ENCODE assay signal across 21 cellular contexts in the genomic region with DNA sequence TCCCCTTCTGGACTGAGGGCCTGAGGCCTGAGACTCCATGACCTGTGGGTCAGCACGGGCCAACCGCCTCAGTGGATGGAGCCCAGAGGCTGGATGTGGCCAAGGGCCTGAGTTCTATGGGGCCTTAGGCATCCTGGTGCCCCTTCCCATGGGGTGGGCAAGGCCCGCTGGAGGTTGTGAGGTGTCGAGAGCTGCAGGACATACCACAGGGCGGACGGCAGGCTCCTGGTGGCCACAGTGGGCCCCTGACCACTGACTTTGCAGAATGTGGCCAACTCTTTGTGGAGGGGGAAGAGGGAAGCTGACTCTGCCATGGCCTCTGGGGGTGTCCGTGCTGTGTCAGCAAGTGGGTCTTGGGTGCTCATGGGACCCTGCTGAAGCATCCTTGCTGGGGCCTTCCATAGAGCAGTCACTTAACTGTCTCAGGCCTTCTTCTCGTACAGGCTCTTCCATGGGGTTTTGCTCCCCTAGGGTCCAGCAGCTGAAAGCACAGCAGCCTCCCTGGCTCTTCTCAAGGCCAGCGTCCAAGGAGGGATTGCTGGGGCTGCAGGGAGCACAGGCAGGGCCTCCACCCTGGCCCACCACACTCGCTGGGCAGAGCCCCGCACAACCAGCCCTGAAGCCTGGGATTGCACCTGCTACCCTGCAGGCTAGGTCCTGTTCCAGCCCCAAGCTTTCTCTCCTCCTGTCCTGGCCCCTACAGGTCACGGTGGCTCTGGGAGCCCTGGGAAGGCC. TPM values are rescaled to one million over a fixed set of nuclear protein-coding genes. Genes with fewer than 3 reads are reported as not detected.
DNase-seq lines count a peak whose midpoint lies in the region; ATAC-seq and TF ChIP-seq lines count a peak whose summit lies in the region.
"Had no signal": no experiment of that assay in that cellular context is flagged by ENCODE, and none has a peak within 500 bp of the region (broad histone marks: within the 10 kb centered on the region; RNA-seq: fewer than 3 reads in every experiment).

No MANE protein-coding gene starts in this region.

- H3K27ac ChIP-seq in left lung = no peak overlapping the region
- peak overlapping the region in 2 of 4 donors; percentile 30 to 64 for H3K27ac ChIP-seq in transverse colon
- H3K27ac ChIP-seq: brain microvascular endothelial cell, gastroesophageal sphincter had no signal

- H3K27me3 ChIP-seq in left lung (peaks cover 0 to 75% of the 10 kb centered on the region in 2 donors), transverse colon (peaks cover 17% of the 10 kb centered on the region)
- H3K27me3 ChIP-seq: brain microvascular endothelial cell, hepatocyte had no signal

- H3K27ac Mint-ChIP-seq in activated naive CD8-positive, alpha-beta T cell treated with anti-CD3 and anti-CD28 coated beads, Interleukin-2, amount 10 ng/mL, durations not matched to agents 7 days and 5 days = no peak overlapping the region
- H3K27ac Mint-ChIP-seq in activated naive CD8-positive, alpha-beta T cell treated with anti-CD3 and anti-CD28 coated beads, Interleukin-2, amount 50 U/mL, for 24 hours = no peak overlapping the region
- H3K27ac Mint-ChIP-seq in chondrocyte (ENCODE audit: unreplicated experiment) = no peak overlapping the region
- H3K27ac Mint-ChIP-seq: memory B cell had no signal

- H3K4me3 Mint-ChIP-seq in activated naive CD8-positive, alpha-beta T cell treated with anti-CD3 and anti-CD28 coated beads, Interleukin-2, amount 10 ng/mL, durations not matched to agents 7 days and 5 days = no peak overlapping the region
- no peak overlapping the region for H3K4me3 Mint-ChIP-seq in activated naive CD8-positive, alpha-beta T cell treated with anti-CD3 and anti-CD28 coated beads, Interleukin-2, amount 50 U/mL, for 24 hours
- no peak overlapping the region for H3K4me3 Mint-ChIP-seq in chondrocyte (ENCODE audit: unreplicated experiment)
- H3K4me3 Mint-ChIP-seq: memory B cell had no signal

- peak; percentile 27 for DNase-seq in activated naive CD8-positive, alpha-beta T cell treated with anti-CD3 and anti-CD28 coated beads, Interleukin-2, amount 10 ng/mL, durations not matched to agents 7 days and 5 days
- DNase-seq in activated naive CD8-positive, alpha-beta T cell treated with anti-CD3 and anti-CD28 coated beads, Interleukin-2, amount 50 U/mL, for 24 hours = no peak
- DNase-seq in chondrocyte (ENCODE audit: low spot score) (peak; percentile 86), left lung (peak; percentile 25 to 64), transverse colon (peak; percentile 8)
- DNase-seq: activated CD4-positive, alpha-beta T cell treated with anti-CD3 and anti-CD28 coated beads for 48 hours; brain microvascular endothelial cell; DMS153; NCI-H1048; NCI-H446; NCI-H748 treated with DMSO at 0.1 percent for 48 hours; stimulated activated CD4-positive, alpha-beta T cell treated with anti-CD3 and anti-CD28 coated beads, Interleukin-4, amount 100 ng/mL, for 24 hours; SW 1271; trophoblast cell had no signal

- no peak for ATAC-seq in activated naive CD8-positive, alpha-beta T cell treated with anti-CD3 and anti-CD28 coated beads, Interleukin-2, amount 10 ng/mL, durations not matched to agents 7 days and 5 days (ENCODE audit: low read depth)
- no peak for ATAC-seq in activated naive CD8-positive, alpha-beta T cell treated with anti-CD3 and anti-CD28 coated beads, Interleukin-2, amount 50 U/mL, for 24 hours
- ATAC-seq in left lung (no peak), HG02970 (IDR thresholded peaks at IDR 0.05; ENCODE audit: low FRiP score, unreplicated experiment) (no peak), GM18907 (IDR thresholded peaks at IDR 0.05; ENCODE audit: unreplicated experiment) (no peak)
- ATAC-seq: gastroesophageal sphincter, K562 had no signal

- peaks cover 0 to 13% of the 10 kb centered on the region in 2 donors for H3K4me1 ChIP-seq in left lung
- H3K4me1 ChIP-seq in transverse colon = peaks cover 7 to 42% (median 25%) of the 10 kb centered on the region in 4 donors
- H3K4me1 ChIP-seq: gastroesophageal sphincter had no signal

- no peak overlapping the region for H3K4me3 ChIP-seq in left lung
- H3K4me3 ChIP-seq in transverse colon = no peak overlapping the region
- H3K4me3 ChIP-seq: BLaER1 treated with 17β-estradiol and CSF1 and Interleukin-3, amounts not matched to agents 10 nM and 100 nM; gastroesophageal sphincter; hepatocyte; K562 had no signal

- no peaks in the 10 kb centered on the region for H3K9me3 ChIP-seq in left lung
- no peaks in the 10 kb centered on the region for H3K9me3 ChIP-seq in transverse colon

- TF ChIP-seq CTCF in chondrocyte (IDR thresholded peaks at IDR 0.05) (no peak), left lung (IDR thresholded peaks at IDR 0.05) (no peak), transverse colon (IDR thresholded peaks at IDR 0.05) (no peak)

- intact Hi-C loops in left lung (cut with DNase I) = no loop called here
- intact Hi-C loops in transverse colon (cut with DNase I; ENCODE audit: low total_unique reads) = no loop called here

- no peak for TF ChIP-seq POLR2A in transverse colon (IDR thresholded peaks at IDR 0.05)

- TF ChIP-seq EP300 in transverse colon (IDR thresholded peaks at IDR 0.05; ENCODE audit: low read depth) = no peak

- peaks cover 7% of the 10 kb centered on the region for H3K27me3 Mint-ChIP-seq in activated naive CD8-positive, alpha-beta T cell treated with anti-CD3 and anti-CD28 coated beads, Interleukin-2, amount 10 ng/mL, durations not matched to agents 7 days and 5 days
- peaks cover 22% of the 10 kb centered on the region for H3K27me3 Mint-ChIP-seq in activated naive CD8-positive, alpha-beta T cell treated with anti-CD3 and anti-CD28 coated beads, Interleukin-2, amount 50 U/mL, for 24 hours
- peaks cover 17% of the 10 kb centered on the region for H3K27me3 Mint-ChIP-seq in chondrocyte (ENCODE audit: low read depth)

- H3K36me3 Mint-ChIP-seq in activated naive CD8-positive, alpha-beta T cell treated with anti-CD3 and anti-CD28 coated beads, Interleukin-2, amount 10 ng/mL, durations not matched to agents 7 days and 5 days = no peaks in the 10 kb centered on the region
- no peaks in the 10 kb centered on the region for H3K36me3 Mint-ChIP-seq in activated naive CD8-positive, alpha-beta T cell treated with anti-CD3 and anti-CD28 coated beads, Interleukin-2, amount 50 U/mL, for 24 hours (ENCODE audit: low read depth)
- H3K36me3 Mint-ChIP-seq in chondrocyte (ENCODE audit: low read depth) = peaks cover 2% of the 10 kb centered on the region

- in situ Hi-C loops in transverse colon (cut with MboI; ENCODE audit: low pct_ligation_motif_present in 1 of 4, low pct_unique_long_range_greater_than_20kb in 1 of 4, low sequenced_read_pairs in 3 of 4) = no loop called here

- H3K4me1 Mint-ChIP-seq in activated naive CD8-positive, alpha-beta T cell treated with anti-CD3 and anti-CD28 coated beads, Interleukin-2, amount 10 ng/mL, durations not matched to agents 7 days and 5 days = peaks cover 10% of the 10 kb centered on the region
- H3K4me1 Mint-ChIP-seq in activated naive CD8-positive, alpha-beta T cell treated with anti-CD3 and anti-CD28 coated beads, Interleukin-2, amount 50 U/mL, for 24 hours = peaks cover 19% of the 10 kb centered on the region
- peaks cover 4% of the 10 kb centered on the region for H3K4me1 Mint-ChIP-seq in chondrocyte (ENCODE audit: low read depth)

- POLR2A ChIA-PET in activated naive CD8-positive, alpha-beta T cell treated with anti-CD3 and anti-CD28 coated beads, Interleukin-2, amount 10 ng/mL, durations not matched to agents 7 days and 5 days (lab: Charles Lee) = interaction anchor here (2.0 kb wide), 1 partner anchor 73 kb away, joined by 10 read pairs; no protein-coding TSS in a partner anchor

- WGBS in transverse colon (ENCODE audit: low coverage in 1 of 2), 2 donors = 99% methylated on average over 9 of the region's 12 CpGs; no CpG with 5 or more reads in 1 of the 2 donors

- no peaks in the 10 kb centered on the region for H3K9me3 Mint-ChIP-seq in activated naive CD8-positive, alpha-beta T cell treated with anti-CD3 and anti-CD28 coated beads, Interleukin-2, amount 10 ng/mL, durations not matched to agents 7 days and 5 days
- H3K9me3 Mint-ChIP-seq in activated naive CD8-positive, alpha-beta T cell treated with anti-CD3 and anti-CD28 coated beads, Interleukin-2, amount 50 U/mL, for 24 hours = no peaks in the 10 kb centered on the region
- peaks cover 5% of the 10 kb centered on the region for H3K9me3 Mint-ChIP-seq in chondrocyte (ENCODE audit: low read depth)

- no peaks in the 10 kb centered on the region for H3K36me3 ChIP-seq in left lung
- no peaks in the 10 kb centered on the region for H3K36me3 ChIP-seq in transverse colon
- H3K36me3 ChIP-seq: BLaER1 treated with 17β-estradiol and CSF1 and Interleukin-3, amounts not matched to agents 10 nM and 100 nM; brain microvascular endothelial cell; gastroesophageal sphincter had no signal

RNA-seq across cellular contexts. Expression of gene SLC9A3, which starts 21.6 kb away (rescaled TPM):
- total RNA-seq in activated naive CD8-positive, alpha-beta T cell treated with anti-CD3 and anti-CD28 coated beads, Interleukin-2, amount 10 ng/mL, durations not matched to agents 7 days and 5 days = 1 to 10 TPM; 2.0 to 2.3 TPM
- 0.95 to 1.4 TPM (median 1.1 TPM) in 3 replicates for total RNA-seq in chondrocyte
- total RNA-seq in left lung = 1 to 10 TPM in 1 of 2 donors, under 1 TPM in 1; 0.99 to 1.0 TPM
- total RNA-seq in transverse colon = 100 to 1,000 TPM in 3 of 4 donors, 1 to 10 TPM in 1; 4.8 to 701 (median 183) TPM
